ENCODE assay signal across 15 cellular contexts in genomic region chr14:64696355-64696844, GRCh38.
DNase-seq lines count a peak whose midpoint lies in the region; ATAC-seq and TF ChIP-seq lines count a peak whose summit lies in the region.
"Had no signal": no experiment of that assay in that cellular context is flagged by ENCODE, and none has a peak within 500 bp of the region (broad histone marks: within the 10 kb centered on the region; RNA-seq: fewer than 3 reads in every experiment).

No MANE protein-coding gene starts in this region.

- H3K27me3 ChIP-seq in tibial artery: no peaks in the 10 kb centered on the region
- H3K27me3 ChIP-seq: SJSA1 had no signal

- ATAC-seq in GM19324 (IDR thresholded peaks at IDR 0.05; ENCODE audit: low FRiP score, unreplicated experiment): no peak
- no peak for ATAC-seq in GM18498 (IDR thresholded peaks at IDR 0.05; ENCODE audit: unreplicated experiment)

- no peaks in the 10 kb centered on the region for H3K36me3 ChIP-seq in tibial artery
- H3K36me3 ChIP-seq: SJSA1 had no signal

- intact Hi-C loops in tibial artery (cut with DNase I; ENCODE audit: low total_unique reads): no loop called here

- DNase-seq in NCI-H748 (lab: John Stamatoyannopoulos, UW; ENCODE audit: unreplicated experiment) (peak; percentile 48), NCI-H748 treated with DMSO at 0.1 percent for 48 hours (lab: John Stamatoyannopoulos, UW) (no peak), coronary artery (ENCODE audit: low spot score) (peak; percentile 77), left kidney (ENCODE audit: low read depth, low spot score) (peak; percentile 88), tibial artery (peak; percentile 32 to 84), GM19238 (ENCODE audit: insufficient read length, low spot score) (no peak)
- DNase-seq: amniotic stem cell, dermis blood vessel endothelial cell, DMS153, KG1, NCI-H1436 treated with DMSO at 0.1 percent for 48 hours, trophoblast cell had no signal

- H3K4me3 ChIP-seq in coronary artery (peak overlapping the region; percentile 21), tibial artery (peak overlapping the region; percentile 40 to 44)
- H3K4me3 ChIP-seq: SJSA1 had no signal

- no peaks in the 10 kb centered on the region for H3K9me3 ChIP-seq in tibial artery
- H3K9me3 ChIP-seq: SJSA1 had no signal

- H3K27ac ChIP-seq in coronary artery (peak overlapping the region; percentile 57 to 77), tibial artery (peak overlapping the region; percentile 90 to 93)
- H3K27ac ChIP-seq: SJSA1 had no signal

- H3K4me1 ChIP-seq in tibial artery: peaks cover 0 to 65% (median 23%) of the 10 kb centered on the region in 4 donors

- TF ChIP-seq CTCF in coronary artery (IDR thresholded peaks at IDR 0.05) (no peak), tibial artery (IDR thresholded peaks at IDR 0.05) (no peak)

Comparison
In these comparisons a context has a peak if more than half of its experiments do, and no peak if none do; other contexts are left out.
1. DNase-seq: peak in NCI-H748 (single experiment), coronary artery (single experiment), left kidney (single experiment) and tibial artery (2 of 2); none in NCI-H748 treated with DMSO at 0.1 percent for 48 hours (single experiment) and GM19238 (single experiment).